In genomic region chr2:10752236-10752635, GRCh38 we compare ENCODE assay signal across 18 cellular contexts. TPM values are rescaled to one million over a fixed set of nuclear protein-coding genes. Genes with fewer than 3 reads are reported as not detected.
A peak's percentile ranks its signal among the peaks of the same experiment; 100 is the strongest.
DNase-seq lines count a peak whose midpoint lies in the region; ATAC-seq, FAIRE-seq and TF ChIP-seq lines count a peak whose summit lies in the region.
"Had no signal": no experiment of that assay in that cellular context is flagged by ENCODE, and none has a peak within 500 bp of the region (broad histone marks: within the 10 kb centered on the region; RNA-seq: fewer than 3 reads in every experiment).

No MANE protein-coding gene starts in this region.

- H3K4me3 ChIP-seq in K562 (no peak overlapping the region), mucosa of descending colon (no peak overlapping the region)
- no peak overlapping the region for H3K4me3 ChIP-seq in naive thymus-derived CD4-positive, alpha-beta T cell (ENCODE audit: low read length)
- H3K4me3 ChIP-seq: HAP-1 had no signal

- H3K27ac ChIP-seq in K562 (ENCODE audit: extremely low read depth, low read depth, low read length): no peak overlapping the region
- no peak overlapping the region for H3K27ac ChIP-seq in naive thymus-derived CD4-positive, alpha-beta T cell (ENCODE audit: low read depth, low read length)

- H3K79me2 ChIP-seq in K562 (ENCODE audit: control insufficient read depth, insufficient read depth, low read length): no peaks in the 10 kb centered on the region

- H2AFZ ChIP-seq in K562 (ENCODE audit: low read depth, low read length): no peak overlapping the region

- H3K9ac ChIP-seq in K562 (ENCODE audit: insufficient read depth in 1 of 2, low read depth in 2 of 2, low read length in 2 of 2): no peak overlapping the region; a peak in 1 of 4 replicates

- no peak for TF ChIP-seq EP300 in K562 (IDR thresholded peaks at IDR 0.05; ENCODE audit: low read length)

- no peak overlapping the region for H3K4me2 ChIP-seq in K562 (ENCODE audit: insufficient read depth, low read length)

- FAIRE-seq in K562 (lab: Jason Lieb, UNC): no peak

- no peaks in the 10 kb centered on the region for H4K20me1 ChIP-seq in K562 (replicated peaks; ENCODE audit: control insufficient read depth, insufficient read depth, low read length)

- TF ChIP-seq RAD21 in K562 (CRISPR knock-in tag; conservative IDR thresholded peaks at IDR 0.05 in 1 of 2, IDR thresholded peaks at IDR 0.05 in 1 of 2): no peak

- peak; percentile 32 for ATAC-seq in K562
- peak; percentile 90 for ATAC-seq in mucosa of descending colon
- ATAC-seq in GM21447 (IDR thresholded peaks at IDR 0.05; ENCODE audit: unreplicated experiment): no peak
- no peak for ATAC-seq in naive thymus-derived CD4-positive, alpha-beta T cell

- DNase-seq in SIG-M5 treated with dmso at 0.1 percent for 504 hours (lab: John Stamatoyannopoulos, UW; ENCODE audit: unreplicated experiment): peak; percentile 38
- no peak for DNase-seq in SIG-M5 (lab: John Stamatoyannopoulos, UW)
- no peak for DNase-seq in K562 (ENCODE audit: extremely low read depth in 1 of 4, low spot score in 3 of 4)
- DNase-seq in mucosa of descending colon: peak in 2 of 3 donors; percentile 71 to 72
- no peak for DNase-seq in type B pancreatic cell (ENCODE audit: extremely low spot score, unreplicated experiment)
- no peak for DNase-seq in naive thymus-derived CD4-positive, alpha-beta T cell
- no peak for DNase-seq in NCI-H2107 treated with DMSO at 0.1 percent for 48 hours (lab: John Stamatoyannopoulos, UW; ENCODE audit: unreplicated experiment)
- DNase-seq: 8988T; CD4-positive, CD25-positive, alpha-beta regulatory T cell; DMS153; GF-D8; NCI-H1092; NCI-H2081 treated with DMSO at 0.1 percent for 48 hours; NCI-H2227 treated with DMSO at 0.1 percent for 48 hours; NCI-H510A treated with DMSO at 0.1 percent for 48 hours; NCI-H82 had no signal

- CTCF ChIA-PET in K562 (lab: Yijun Ruan, JAX; ENCODE audit: low intra/inter-chr PET ratio): no interaction called here
- CTCF ChIA-PET in naive thymus-derived CD4-positive, alpha-beta T cell (lab: Charles Lee): no interaction called here

- H3K27ac Mint-ChIP-seq in type B pancreatic cell: peak overlapping the region; percentile 82
- no peak overlapping the region for H3K27ac Mint-ChIP-seq in naive thymus-derived CD4-positive, alpha-beta T cell

- intact Hi-C loops in K562 (cut with micrococcal nuclease) (no loop called here), mucosa of descending colon (cut with DNase I, micrococcal nuclease) (no loop called here)
- intact Hi-C loops in naive thymus-derived CD4-positive, alpha-beta T cell (cut with micrococcal nuclease): no loop called here

- no peaks in the 10 kb centered on the region for H3K9me1 ChIP-seq in K562 (ENCODE audit: control insufficient read depth, insufficient read depth, low read length)

- WGBS in K562 (ENCODE audit: insufficient coverage, low coverage, missing lambda C conversion rate): 4% methylated on average over 5 of the region's 5 CpGs

- no peaks in the 10 kb centered on the region for H3K27me3 Mint-ChIP-seq in type B pancreatic cell
- peaks cover 0 to 11% (median 0%) of the 10 kb centered on the region in 5 donors for H3K27me3 Mint-ChIP-seq in naive thymus-derived CD4-positive, alpha-beta T cell
- H3K27me3 Mint-ChIP-seq: CD4-positive, CD25-positive, alpha-beta regulatory T cell had no signal

- POLR2A ChIA-PET in K562 (lab: Yijun Ruan, JAX): interaction anchor here (0.7 kb wide), 1 partner anchor 1947 kb away, joined by 3 read pairs; no protein-coding TSS in a partner anchor
- POLR2A ChIA-PET in naive thymus-derived CD4-positive, alpha-beta T cell (lab: Charles Lee): no interaction called here

- H3K27me3 ChIP-seq in K562 (ENCODE audit: control insufficient read depth in 2 of 2, insufficient read depth in 2 of 2, low read length in 2 of 2): peaks cover 27 to 56% of the 10 kb centered on the region in 2 experiments; a peak in 4 of 5 replicates
- H3K27me3 ChIP-seq in naive thymus-derived CD4-positive, alpha-beta T cell (ENCODE audit: control insufficient read depth in 2 of 2, insufficient read depth in 2 of 2, low read length in 2 of 2): no peaks in the 10 kb centered on the region

- H3K4me3 Mint-ChIP-seq in type B pancreatic cell: no peak overlapping the region
- no peak overlapping the region for H3K4me3 Mint-ChIP-seq in naive thymus-derived CD4-positive, alpha-beta T cell
- H3K4me3 Mint-ChIP-seq: CD4-positive, CD25-positive, alpha-beta regulatory T cell had no signal

- H3K36me3 ChIP-seq in K562 (ENCODE audit: control insufficient read depth, insufficient read depth, low read length) (no peaks in the 10 kb centered on the region), mucosa of descending colon (ENCODE audit: low read depth) (no peaks in the 10 kb centered on the region)
- H3K36me3 ChIP-seq in naive thymus-derived CD4-positive, alpha-beta T cell (ENCODE audit: control insufficient read depth in 2 of 3, insufficient read depth in 3 of 3, low read length in 3 of 3): no peaks in the 10 kb centered on the region
- H3K36me3 ChIP-seq: HAP-1 had no signal

- H3K9me3 Mint-ChIP-seq in type B pancreatic cell: no peaks in the 10 kb centered on the region
- H3K9me3 Mint-ChIP-seq in naive thymus-derived CD4-positive, alpha-beta T cell: no peaks in the 10 kb centered on the region
- H3K9me3 Mint-ChIP-seq: CD4-positive, CD25-positive, alpha-beta regulatory T cell had no signal

- BruUV-seq in K562 (replicated peaks; lab: Mats Ljungman, UMichigan): no TSS peak

- no peaks in the 10 kb centered on the region for H3K4me1 Mint-ChIP-seq in type B pancreatic cell (ENCODE audit: unreplicated experiment)
- peaks cover 0 to 1% (median 0%) of the 10 kb centered on the region in 7 donors for H3K4me1 Mint-ChIP-seq in naive thymus-derived CD4-positive, alpha-beta T cell

- H3K36me3 Mint-ChIP-seq in type B pancreatic cell: no peaks in the 10 kb centered on the region
- no peaks in the 10 kb centered on the region for H3K36me3 Mint-ChIP-seq in naive thymus-derived CD4-positive, alpha-beta T cell
- H3K36me3 Mint-ChIP-seq: CD4-positive, CD25-positive, alpha-beta regulatory T cell had no signal

- in situ Hi-C loops in K562 (cut with MboI): no loop called here

- no peak for TF ChIP-seq POLR2A in K562 (conservative IDR thresholded peaks at IDR 0.05)

- TF ChIP-seq CTCF in K562 (IDR thresholded peaks at IDR 0.05 in 2 of 3, conservative IDR thresholded peaks at IDR 0.05 in 1 of 3; ENCODE audit: insufficient read depth in 2 of 3, low read depth in 1 of 3, low read length in 3 of 3) (no peak), mucosa of descending colon (IDR thresholded peaks at IDR 0.05) (no peak), type B pancreatic cell (conservative IDR thresholded peaks at IDR 0.05) (no peak)

- H3K9me3 ChIP-seq in K562 (replicated peaks; ENCODE audit: control insufficient read depth, insufficient read depth, low read depth, low read length): no peaks in the 10 kb centered on the region
- no peaks in the 10 kb centered on the region for H3K9me3 ChIP-seq in mucosa of descending colon
- no peaks in the 10 kb centered on the region for H3K9me3 ChIP-seq in naive thymus-derived CD4-positive, alpha-beta T cell (ENCODE audit: control insufficient read depth in 2 of 3, low read length in 3 of 3)
- H3K9me3 ChIP-seq: HAP-1 had no signal

- no peaks in the 10 kb centered on the region; a peak in 1 of 5 replicates for H3K4me1 ChIP-seq in K562 (replicated peaks in 1 of 2; ENCODE audit: control insufficient read depth in 2 of 2, insufficient read depth in 2 of 2, low read length in 2 of 2)
- peaks cover 7% of the 10 kb centered on the region for H3K4me1 ChIP-seq in mucosa of descending colon (ENCODE audit: low read depth)
- H3K4me1 ChIP-seq in naive thymus-derived CD4-positive, alpha-beta T cell (ENCODE audit: control insufficient read depth in 2 of 2, insufficient read depth in 2 of 2, low read length in 2 of 2): no peaks in the 10 kb centered on the region
- H3K4me1 ChIP-seq: HAP-1 had no signal

TF ChIP-seq in K562, 482 proteins besides CTCF, POLR2A, EP300 and RAD21 (continues in another document):
- no peak for TF ChIP-seq TFAP4 (CRISPR knock-in tag; IDR thresholded peaks at IDR 0.05; ENCODE audit: borderline replicate concordance)

RNA-seq across cellular contexts. Expression of gene ATP6V1C2, which starts 30.8 kb away (rescaled TPM):
- 0.16 TPM in 1 of 2 replicates, not detected in the other for total RNA-seq in K562 (2011; cell fraction: chromatin; rRNA removed; ENCODE audit: low replicate concordance)
- total RNA-seq in K562 (2011; cell fraction: nucleolus; rRNA removed): not detected in 2 replicates
- total RNA-seq in K562 (2011; cell fraction: nucleoplasm; rRNA removed): not detected in 2 replicates
- not detected in 2 replicates for total RNA-seq in K562 (2014; rRNA removed)
- total RNA-seq in K562 (2014; rRNA removed; fragmentation: Illumina TruSeq; extraction: Trizol): not detected in 2 replicates
- total RNA-seq in K562 (2015; rRNA removed; fragmentation: Illumina TruSeq; extraction: Trizol): not detected in 2 replicates
- 0.09 TPM in 1 of 2 replicates, not detected in the other for total RNA-seq in K562 (2021)
- polyA plus RNA-seq in K562 (2011; rRNA removed): 0.04 and 0.10 TPM in 2 replicates
- not detected in 2 replicates for polyA plus RNA-seq in K562 (2011; cell fraction: cytosol; rRNA removed)
- 0.17 and 0.27 TPM in 2 replicates for polyA plus RNA-seq in K562 (2011; cell fraction: nucleus; rRNA removed)
- polyA plus RNA-seq in K562 (2012): 1.0 and 1.5 TPM in 2 replicates
- not detected in 2 replicates for polyA plus RNA-seq in K562 (2014; fragmentation: Illumina TruSeq; extraction: Trizol)
- polyA plus RNA-seq in K562 (2014; fragmentation: Nextera tagmentation; extraction: Ambion mirVana): under 1 TPM; 0.28 to 0.31 TPM
- polyA plus RNA-seq in K562 (2014; rRNA removed): 0.01 and 0.13 TPM in 2 replicates
- not detected in 2 replicates for polyA minus RNA-seq in K562 (2011; rRNA and poly(A)+ RNA removed)
- polyA minus RNA-seq in K562 (2011; cell fraction: cytosol; rRNA and poly(A)+ RNA removed): 3.1 TPM in 1 of 2 replicates, not detected in the other
- 0.40 TPM in 1 of 2 replicates, not detected in the other for polyA minus RNA-seq in K562 (2011; cell fraction: nucleus; rRNA and poly(A)+ RNA removed)
- 1 to 10 TPM in 2 of 3 donors, under 1 TPM in 1; 0.57 to 3.8 (median 1.0) TPM for total RNA-seq in mucosa of descending colon
- total RNA-seq in type B pancreatic cell (ENCODE audit: low replicate concordance): 0.93 and 1.1 TPM in 2 replicates
- not detected for total RNA-seq in naive thymus-derived CD4-positive, alpha-beta T cell
- polyA plus RNA-seq in naive thymus-derived CD4-positive, alpha-beta T cell: not detected
- total RNA-seq: CD4-positive, CD25-positive, alpha-beta regulatory T cell had no signal

Comparison
In these comparisons a context has a peak if more than half of its experiments do, and no peak if none do; other contexts are left out.
1. DNase-seq: peak in SIG-M5 treated with dmso at 0.1 percent for 504 hours (single experiment) and mucosa of descending colon (2 of 3); none in SIG-M5 (single experiment), K562 (0 of 4), type B pancreatic cell (single experiment), naive thymus-derived CD4-positive, alpha-beta T cell (0 of 9) and NCI-H2107 treated with DMSO at 0.1 percent for 48 hours (single experiment).
2. ATAC-seq: peak in K562 (single experiment) and mucosa of descending colon (single experiment); none in GM21447 (single experiment) and naive thymus-derived CD4-positive, alpha-beta T cell (single experiment).